ENCODE assay signal across 8 cellular contexts in the genomic region with DNA sequence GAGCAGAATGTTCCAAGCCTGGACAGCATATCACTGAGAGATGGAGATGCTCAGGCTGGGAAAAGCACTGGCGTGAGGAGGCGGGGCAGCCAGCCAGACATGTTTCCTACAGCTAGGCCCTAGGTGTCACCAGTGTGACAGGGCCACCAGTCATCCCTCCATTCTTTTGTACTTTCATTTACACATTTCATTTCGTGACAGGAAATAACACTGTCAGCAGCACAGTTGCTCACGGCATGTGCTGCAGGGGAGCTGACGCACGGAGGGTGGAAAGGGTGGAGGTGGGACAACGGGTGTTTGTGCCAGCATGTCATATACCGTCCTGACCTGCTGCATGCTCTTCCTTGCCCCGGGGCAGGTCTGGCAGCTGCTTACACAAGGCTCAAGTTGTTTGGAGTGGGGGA.
DNase-seq lines count a peak whose midpoint lies in the region; ATAC-seq lines count a peak whose summit lies in the region.

No MANE protein-coding gene starts in this region.

- peak; percentile 20 for DNase-seq in AG20443 (ENCODE audit: low spot score)
- peak; percentile 72 for DNase-seq in activated CD4-positive, CD25-positive, alpha-beta regulatory T cell treated with anti-CD3 and anti-CD28 coated beads, Interleukin-2, amount 50 U/mL, for 16 hours (ENCODE audit: low read depth, low spot score)
- peak; percentile 72 for DNase-seq in cerebellar cortex (ENCODE audit: low spot score)
- DNase-seq in stimulated activated CD4-positive, alpha-beta T cell treated with anti-CD3 and anti-CD28 coated beads, Interleukin-2, amount 100 ng/mL, for 24 hours = peak; percentile 79 to 84
- DNase-seq in cortex of kidney (lab: John Stamatoyannopoulos, UW) = no peak
- DNase-seq in NCI-H524 (lab: John Stamatoyannopoulos, UW) = no peak

- ATAC-seq in GM19043 (IDR thresholded peaks at IDR 0.05; ENCODE audit: low read depth, unreplicated experiment) = peak; percentile 75
- ATAC-seq in HG03175 (IDR thresholded peaks at IDR 0.05; ENCODE audit: unreplicated experiment) = peak; percentile 93

Comparison
In these comparisons a context has a peak if more than half of its experiments do, and no peak if none do; other contexts are left out.
1. DNase-seq: peak in AG20443 (single experiment), activated CD4-positive, CD25-positive, alpha-beta regulatory T cell treated with anti-CD3 and anti-CD28 coated beads, Interleukin-2, amount 50 U/mL, for 16 hours (single experiment), cerebellar cortex (single experiment) and stimulated activated CD4-positive, alpha-beta T cell treated with anti-CD3 and anti-CD28 coated beads, Interleukin-2, amount 100 ng/mL, for 24 hours (2 of 2); none in cortex of kidney (single experiment) and NCI-H524 (0 of 2).